Comparison of ENCODE assay signal across 31 cellular contexts in genomic region chr10:74637685-74638084, GRCh38.
"Had no signal": no experiment of that assay in that cellular context is flagged by ENCODE, and none has a peak within 500 bp of the region (broad histone marks: within the 10 kb centered on the region; RNA-seq: fewer than 3 reads in every experiment).

No MANE protein-coding gene starts in this region.

- H3K27me3 ChIP-seq: adrenal gland, body of pancreas, cardiac muscle cell, colonic mucosa, esophagus muscularis mucosa, foreskin keratinocyte, gastrocnemius medialis, heart left ventricle had no signal

- FAIRE-seq: endometrium had no signal

- H3K9me3 ChIP-seq: body of pancreas, colonic mucosa had no signal

- H3K27ac ChIP-seq: adrenal gland, body of pancreas, cardiac muscle cell, colonic mucosa, esophagus muscularis mucosa, foreskin keratinocyte, gastrocnemius medialis, heart left ventricle had no signal

- DNase-seq: activated CD4-positive, alpha-beta memory T cell treated with anti-CD3 and anti-CD28 coated beads for 36 hours; activated CD4-positive, alpha-beta T cell treated with anti-CD3 and anti-CD28 coated beads for 36 hours; activated CD4-positive, alpha-beta T cell treated with anti-CD3 and anti-CD28 coated beads, Interleukin-2, amount 10 ng/mL, durations not matched to agents 24 days and 14 days; activated CD4-positive, CD25-positive, alpha-beta regulatory T cell; activated CD4-positive, CD25-positive, alpha-beta regulatory T cell treated with anti-CD3 and anti-CD28 coated beads, Interleukin-2, amount 50 U/mL, for 72 hours; activated CD8-positive, alpha-beta memory T cell treated with anti-CD3 and anti-CD28 coated beads, Interleukin-2, amount 10 ng/mL, durations not matched to agents 7 days and 5 days; activated CD8-positive, alpha-beta memory T cell treated with anti-CD3 and anti-CD28 coated beads, Interleukin-2, amount 50 U/mL, for 4 hours; activated CD8-positive, alpha-beta T cell treated with anti-CD3 and anti-CD28 coated beads, Interleukin-2, amount 10 ng/mL, durations not matched to agents 7 days and 5 days; activated effector memory CD4-positive, alpha-beta T cell treated with anti-CD3 and anti-CD28 coated beads, Interleukin-2, amount 50 U/mL, for 16 hours; activated naive CD4-positive, alpha-beta T cell treated with anti-CD3 and anti-CD28 coated beads for 36 hours; activated naive CD8-positive, alpha-beta T cell treated with anti-CD3 and anti-CD28 coated beads for 36 hours; activated naive CD8-positive, alpha-beta T cell treated with anti-CD3 and anti-CD28 coated beads, Interleukin-2, amount 50 U/mL, for 24 hours; activated T-cell treated with anti-CD3 and anti-CD28 coated beads, Interleukin-2, amount 50 U/mL, for 1 hour; activated T-cell treated with anti-CD3 and anti-CD28 coated beads, Interleukin-2, amount 50 U/mL, for 48 hours; adrenal gland; amygdala; aorta; body of pancreas; central memory CD4-positive, alpha-beta T cell; cerebellar nuclear complex; colonic mucosa; effector CD8-positive, alpha-beta T cell; erythroblast; foreskin keratinocyte; gastrocnemius medialis; glutamatergic neuron; heart left ventricle; T-helper 2 cell had no signal

- H3K4me3 ChIP-seq: adrenal gland, body of pancreas, cardiac muscle cell, colonic mucosa, esophagus muscularis mucosa, gastrocnemius medialis, heart left ventricle had no signal

- H3K4me1 ChIP-seq: adrenal gland, body of pancreas, colonic mucosa, foreskin keratinocyte had no signal

- H3K36me3 ChIP-seq: adrenal gland, cardiac muscle cell, colonic mucosa, esophagus muscularis mucosa, heart left ventricle had no signal

- ATAC-seq: activated CD4-positive, alpha-beta T cell treated with anti-CD3 and anti-CD28 coated beads for 36 hours; activated CD8-positive, alpha-beta memory T cell treated with anti-CD3 and anti-CD28 coated beads, Interleukin-2, amount 10 ng/mL, durations not matched to agents 7 days and 5 days; activated CD8-positive, alpha-beta T cell treated with anti-CD3 and anti-CD28 coated beads, Interleukin-2, amount 10 ng/mL, durations not matched to agents 7 days and 5 days; activated naive CD8-positive, alpha-beta T cell treated with anti-CD3 and anti-CD28 coated beads, Interleukin-2, amount 50 U/mL, for 24 hours; body of pancreas; foreskin keratinocyte; gastrocnemius medialis; heart left ventricle had no signal
